ENCODE assay signal across 1 cellular context in genomic region chr6:27924179-27924578, GRCh38.
TF ChIP-seq lines count a peak whose summit lies in the region.

No MANE protein-coding gene starts in this region.

TF ChIP-seq in K562, 482 proteins besides CTCF, POLR2A, EP300 and RAD21:
- TF ChIP-seq ZNF764 (CRISPR knock-in tag; IDR thresholded peaks at IDR 0.05; ENCODE audit: low read depth) (no peak), BHLHE40 (IDR thresholded peaks at IDR 0.05; ENCODE audit: low read length) (no peak), MTA1 (IDR thresholded peaks at IDR 0.05; ENCODE audit: borderline replicate concordance) (no peak), USF2 (CRISPR knock-in tag; IDR thresholded peaks at IDR 0.05) (no peak), ZBTB7A (IDR thresholded peaks at IDR 0.05; ENCODE audit: borderline replicate concordance, control insufficient read depth, low read depth, low read length) (no peak), ZNF124 (CRISPR knock-in tag; IDR thresholded peaks at IDR 0.05) (no peak), TFAM (CRISPR knock-in tag; conservative IDR thresholded peaks at IDR 0.05) (no peak), SMARCA4 (IDR thresholded peaks at IDR 0.05) (no peak), CREBBP (IDR thresholded peaks at IDR 0.05; ENCODE audit: low read depth, low read length) (no peak), GTF3C2 (IDR thresholded peaks at IDR 0.05; ENCODE audit: borderline replicate concordance, extremely low read depth, insufficient read length) (no peak), ZNF436 (CRISPR knock-in tag; IDR thresholded peaks at IDR 0.05) (no peak), ZNF140 (CRISPR knock-in tag; IDR thresholded peaks at IDR 0.05) (no peak), STAG1 (CRISPR knock-in tag; IDR thresholded peaks at IDR 0.05; ENCODE audit: borderline replicate concordance) (no peak), ZNF449 (CRISPR knock-in tag; IDR thresholded peaks at IDR 0.05) (no peak), KLF1 (tag; IDR thresholded peaks at IDR 0.05) (no peak), SNRNP70 (optimal IDR thresholded peaks at IDR 0.05; ENCODE audit: low read depth, low read length) (no peak), OTX1 (CRISPR knock-in tag; IDR thresholded peaks at IDR 0.05) (no peak), TRIM25 (IDR thresholded peaks at IDR 0.05; ENCODE audit: borderline replicate concordance) (no peak), NFIX (CRISPR knock-in tag; IDR thresholded peaks at IDR 0.05; ENCODE audit: low read depth) (no peak), SAP30 (IDR thresholded peaks at IDR 0.05; ENCODE audit: borderline replicate concordance, insufficient read depth, low read depth, low read length, poor library complexity, severe bottlenecking) (no peak)
